9 cellular contexts compared by ENCODE assay signal in genomic region chr18:9095297-9096012, GRCh38. TPM values are rescaled to one million over a fixed set of nuclear protein-coding genes. Genes with fewer than 3 reads are reported as not detected.
DNase-seq lines count a peak whose midpoint lies in the region; ATAC-seq, FAIRE-seq and TF ChIP-seq lines count a peak whose summit lies in the region.
"Had no signal": no experiment of that assay in that cellular context is flagged by ENCODE, and none has a peak within 500 bp of the region (broad histone marks: within the 10 kb centered on the region; RNA-seq: fewer than 3 reads in every experiment).

No MANE protein-coding gene starts in this region.

- H3K9ac ChIP-seq in HepG2 (ENCODE audit: insufficient read depth, low read depth, low read length), result peak overlapping the region; percentile 87
- no peak overlapping the region for H3K9ac ChIP-seq in fibroblast of lung (ENCODE audit: insufficient read depth, low read length)

- H3K27ac ChIP-seq in HepG2 (ENCODE audit: extremely low read length, insufficient read depth, low read length) (peak overlapping the region; percentile 93), right lobe of liver (peak overlapping the region in 1 of 3 donors; percentile 37), fibroblast of lung (ENCODE audit: insufficient read depth, low read length) (peak overlapping the region; percentile 92), upper lobe of right lung (no peak overlapping the region)

- H3K27me3 ChIP-seq in HepG2 (ENCODE audit: control insufficient read depth in 1 of 2, insufficient read depth in 2 of 2, low read length in 2 of 2), result no peaks in the 10 kb centered on the region
- no peaks in the 10 kb centered on the region for H3K27me3 ChIP-seq in right lobe of liver
- H3K27me3 ChIP-seq in fibroblast of lung (ENCODE audit: control insufficient read depth, insufficient read depth, low read length), result no peaks in the 10 kb centered on the region
- no peaks in the 10 kb centered on the region for H3K27me3 ChIP-seq in upper lobe of right lung

- no peak for TF ChIP-seq CTCF in HepG2 (CRISPR knock-in tag; IDR thresholded peaks at IDR 0.05)
- no peak for TF ChIP-seq CTCF in right lobe of liver (IDR thresholded peaks at IDR 0.05)
- TF ChIP-seq CTCF in fibroblast of lung (conservative IDR thresholded peaks at IDR 0.05 in 1 of 2, IDR thresholded peaks at IDR 0.05 in 1 of 2; ENCODE audit: low read depth in 1 of 2, low read length in 2 of 2), result no peak
- no peak for TF ChIP-seq CTCF in upper lobe of right lung (IDR thresholded peaks at IDR 0.05)

- peak overlapping the region; percentile 77 for H3K4me2 ChIP-seq in HepG2 (ENCODE audit: low read depth, low read length)
- H3K4me2 ChIP-seq in fibroblast of lung (ENCODE audit: extremely low read depth, insufficient read depth, low read length), result peak overlapping the region; percentile 11

- H3K79me2 ChIP-seq in HepG2 (ENCODE audit: insufficient read depth, low read length) (no peaks in the 10 kb centered on the region), fibroblast of lung (ENCODE audit: control insufficient read depth, insufficient read depth, low read length) (no peaks in the 10 kb centered on the region)

- peak in 1 of 2 experiments; percentile 65; a peak in 2 of 4 replicates for TF ChIP-seq POLR2A in HepG2 (IDR thresholded peaks at IDR 0.05; ENCODE audit: insufficient read depth in 1 of 2, low read depth in 2 of 2, low read length in 2 of 2)
- TF ChIP-seq POLR2A in right lobe of liver (IDR thresholded peaks at IDR 0.05), result no peak

- 24% methylated on average over 9 of the region's 9 CpGs for WGBS in HepG2 (ENCODE audit: low lambda C conversion rate)
- 43% methylated on average over 7 of the region's 9 CpGs for WGBS in right lobe of liver (ENCODE audit: insufficient coverage, low coverage, low lambda C conversion rate, missing lambda C conversion rate)

- in situ Hi-C loops in HepG2 (cut with HindIII; ENCODE audit: extremely low pct_ligation_motif_present, low pct_unique_long_range_greater_than_20kb), result no loop called here

- CTCF ChIA-PET in HepG2 (lab: Yijun Ruan, JAX; ENCODE audit: low intra/inter-chr PET ratio, low total read pairs), result no interaction called here

- 0 out of 2 replicates have a peak, but pooled peaks have one; percentile 19 for TF ChIP-seq RAD21 in HepG2 (CRISPR knock-in tag; IDR thresholded peaks at IDR 0.05)

- FAIRE-seq in HepG2 (lab: Jason Lieb, UNC), result no peak
- FAIRE-seq: bronchial epithelial cell had no signal

- ATAC-seq in HepG2 (peak; percentile 51), right lobe of liver (no peak), HG03139 (IDR thresholded peaks at IDR 0.05; ENCODE audit: unreplicated experiment) (peak; percentile 86), upper lobe of right lung (peak; percentile 77)

- BruUV-seq in HepG2 (replicated peaks; lab: Mats Ljungman, UMichigan), result TSS peak; percentile 93

- H3K4me3 ChIP-seq in HepG2 (replicated peaks in 1 of 3; ENCODE audit: insufficient read depth in 1 of 3, low read depth in 2 of 3, low read length in 3 of 3), result peak overlapping the region in 2 of 3 experiments; percentile 26 to 52; a peak in 2 of 6 replicates
- H3K4me3 ChIP-seq in right lobe of liver, result no peak overlapping the region
- no peak overlapping the region for H3K4me3 ChIP-seq in fibroblast of lung (replicated peaks in 1 of 4; ENCODE audit: control extremely low read depth in 1 of 4, insufficient read depth in 1 of 4, low read depth in 3 of 4, low read length in 4 of 4)
- H3K4me3 ChIP-seq in upper lobe of right lung, result no peak overlapping the region

- TF ChIP-seq EP300 in HepG2 (IDR thresholded peaks at IDR 0.05; ENCODE audit: low read depth in 2 of 2, low read length in 2 of 2), result peak in 1 of 2 experiments; percentile 64; a peak in 2 of 4 replicates
- peak; percentile 72; the same call in 1 of the 2 replicates for TF ChIP-seq EP300 in HepG2 (CRISPR knock-in tag; IDR thresholded peaks at IDR 0.05; ENCODE audit: borderline replicate concordance)

- H4K20me1 ChIP-seq in HepG2 (ENCODE audit: insufficient read depth, low read length) (no peaks in the 10 kb centered on the region), fibroblast of lung (ENCODE audit: control insufficient read depth, extremely low read depth, insufficient read depth, low read length) (no peaks in the 10 kb centered on the region)

- H3K9me3 ChIP-seq in HepG2 (ENCODE audit: low read length) (no peaks in the 10 kb centered on the region), right lobe of liver (no peaks in the 10 kb centered on the region), fibroblast of lung (ENCODE audit: control insufficient read depth, insufficient read depth, low read depth, low read length) (no peaks in the 10 kb centered on the region), upper lobe of right lung (no peaks in the 10 kb centered on the region)

- H3K4me1 ChIP-seq in HepG2 (ENCODE audit: insufficient read depth, low read length), result peaks cover 64% of the 10 kb centered on the region
- H3K4me1 ChIP-seq in right lobe of liver, result peaks cover 0 to 31% (median 6%) of the 10 kb centered on the region in 4 donors
- H3K4me1 ChIP-seq in fibroblast of lung (ENCODE audit: control insufficient read depth, extremely low read depth, insufficient read depth, low read length), result peaks cover 12% of the 10 kb centered on the region
- peaks cover 4% of the 10 kb centered on the region for H3K4me1 ChIP-seq in upper lobe of right lung

- POLR2A ChIA-PET in HepG2 (lab: Yijun Ruan, JAX), result interaction anchor here (0.9 to 4.5 kb wide), 5 partner anchors 8 to 43 kb away, joined by 4 to 67 read pairs (median 6); partner anchors contain the start of genes ANKRD12 and NDUFV2

- intact Hi-C loops in HepG2 (cut with micrococcal nuclease; ENCODE audit: unreplicated experiment) (no loop called here), right lobe of liver (cut with DNase I) (no loop called here), upper lobe of right lung (cut with DNase I) (no loop called here)

- DNase-seq in HepG2 (ENCODE audit: low spot score) (peak; percentile 87), right lobe of liver (no peak), fibroblast of lung (ENCODE audit: low read depth in 2 of 2) (peak; percentile 43 to 59), upper lobe of right lung (no peak), NCI-H82 treated with DMSO at 0.1 percent for 48 hours (lab: John Stamatoyannopoulos, UW; ENCODE audit: unreplicated experiment) (no peak), ureter (ENCODE audit: low spot score) (no peak)
- DNase-seq in activated CD4-positive, CD25-positive, alpha-beta regulatory T cell (lab: John Stamatoyannopoulos, UW), result peak in 3 of 4 experiments; percentile 4 to 28 (median 8)

- H3K36me3 ChIP-seq in HepG2 (replicated peaks in 1 of 2; ENCODE audit: control insufficient read depth in 1 of 2, insufficient read depth in 2 of 2, low read length in 2 of 2) (no peaks in the 10 kb centered on the region), right lobe of liver (no peaks in the 10 kb centered on the region), fibroblast of lung (ENCODE audit: control insufficient read depth, insufficient read depth, low read length) (no peaks in the 10 kb centered on the region), upper lobe of right lung (no peaks in the 10 kb centered on the region)

- H2AFZ ChIP-seq in HepG2 (ENCODE audit: low read length) (peak overlapping the region; percentile 47), fibroblast of lung (ENCODE audit: low read length) (peak overlapping the region; percentile 26)

RNA-seq across cellular contexts. Expression of gene NDUFV2, which starts 7.0 kb away (rescaled TPM):
- total RNA-seq in HepG2 (2016; rRNA removed; fragmentation: Illumina TruSeq; extraction: Trizol), result 299 and 369 TPM in 2 replicates
- total RNA-seq in HepG2 (2016; cell fraction: cytosol; rRNA removed; fragmentation: Illumina TruSeq; extraction: Trizol; ENCODE audit: low read depth), result 264 and 285 TPM in 2 replicates
- 309 and 377 TPM in 2 replicates for total RNA-seq in HepG2 (2016; cell fraction: insoluble cytoplasmic fraction; rRNA removed; fragmentation: Illumina TruSeq; extraction: Trizol)
- total RNA-seq in HepG2 (2016; cell fraction: membrane; rRNA removed; fragmentation: Illumina TruSeq; extraction: Trizol), result 307 and 313 TPM in 2 replicates
- total RNA-seq in HepG2 (2016; cell fraction: nucleus; rRNA removed; fragmentation: Illumina TruSeq; extraction: Trizol), result 175 and 186 TPM in 2 replicates
- polyA plus RNA-seq in HepG2 (2011; rRNA removed), result 179 and 216 TPM in 2 replicates
- polyA plus RNA-seq in HepG2 (2011; cell fraction: cytosol; rRNA removed), result 94.3 and 126 TPM in 2 replicates
- 54.4 and 62.6 TPM in 2 replicates for polyA plus RNA-seq in HepG2 (2011; cell fraction: nucleus; rRNA removed)
- polyA plus RNA-seq in HepG2 (2012), result 148 and 182 TPM in 2 replicates
- 325 and 381 TPM in 2 replicates for polyA plus RNA-seq in HepG2 (2016; cell fraction: cytosol; fragmentation: Illumina TruSeq; extraction: Trizol; ENCODE audit: low read depth)
- polyA plus RNA-seq in HepG2 (2016; cell fraction: insoluble cytoplasmic fraction; fragmentation: Illumina TruSeq; extraction: Trizol; ENCODE audit: low read depth), result 331 and 354 TPM in 2 replicates
- polyA plus RNA-seq in HepG2 (2016; cell fraction: membrane; fragmentation: Illumina TruSeq; extraction: Trizol; ENCODE audit: low read depth), result 233 and 259 TPM in 2 replicates
- polyA plus RNA-seq in HepG2 (2016; cell fraction: nucleus; fragmentation: Illumina TruSeq; extraction: Trizol; ENCODE audit: insufficient read depth, low read depth), result 182 and 183 TPM in 2 replicates
- 35.8 and 38.7 TPM in 2 replicates for polyA minus RNA-seq in HepG2 (2011; rRNA and poly(A)+ RNA removed; ENCODE audit: low replicate concordance)
- 26.0 and 35.7 TPM in 2 replicates for polyA minus RNA-seq in HepG2 (2011; cell fraction: cytosol; rRNA and poly(A)+ RNA removed)
- polyA minus RNA-seq in HepG2 (2011; cell fraction: nucleus; rRNA and poly(A)+ RNA removed), result 279 and 305 TPM in 2 replicates
- total RNA-seq in right lobe of liver, result 100 to 1,000 TPM; 164 to 236 (median 183) TPM
- 89.6 and 97.3 TPM in 2 replicates for total RNA-seq in fibroblast of lung
- polyA plus RNA-seq in fibroblast of lung, result 128 and 133 TPM in 2 replicates
- 156 and 174 TPM in 2 replicates for polyA plus RNA-seq in fibroblast of lung (2012)
- polyA minus RNA-seq in fibroblast of lung (ENCODE audit: low replicate concordance), result 6.8 and 9.9 TPM in 2 replicates
- 106 TPM for total RNA-seq in upper lobe of right lung
- total RNA-seq in ureter, result 137 TPM

RNA-seq across cellular contexts. Expression of gene ANKRD12, which starts 41.1 kb away (rescaled TPM):
- total RNA-seq in HepG2 (2016; rRNA removed; fragmentation: Illumina TruSeq; extraction: Trizol), result 16.8 and 23.2 TPM in 2 replicates
- total RNA-seq in HepG2 (2016; cell fraction: cytosol; rRNA removed; fragmentation: Illumina TruSeq; extraction: Trizol; ENCODE audit: low read depth), result 185 and 208 TPM in 2 replicates
- total RNA-seq in HepG2 (2016; cell fraction: insoluble cytoplasmic fraction; rRNA removed; fragmentation: Illumina TruSeq; extraction: Trizol), result 13.8 and 24.0 TPM in 2 replicates
- 82.6 and 97.9 TPM in 2 replicates for total RNA-seq in HepG2 (2016; cell fraction: membrane; rRNA removed; fragmentation: Illumina TruSeq; extraction: Trizol)
- total RNA-seq in HepG2 (2016; cell fraction: nucleus; rRNA removed; fragmentation: Illumina TruSeq; extraction: Trizol), result 25.9 and 32.4 TPM in 2 replicates
- polyA plus RNA-seq in HepG2 (2011; rRNA removed), result 5.0 and 6.0 TPM in 2 replicates
- polyA plus RNA-seq in HepG2 (2011; cell fraction: cytosol; rRNA removed), result 1.1 and 3.2 TPM in 2 replicates
- 11.1 and 12.2 TPM in 2 replicates for polyA plus RNA-seq in HepG2 (2011; cell fraction: nucleus; rRNA removed)
- polyA plus RNA-seq in HepG2 (2012), result 12.0 and 13.7 TPM in 2 replicates
- polyA plus RNA-seq in HepG2 (2016; cell fraction: cytosol; fragmentation: Illumina TruSeq; extraction: Trizol; ENCODE audit: low read depth), result 0.16 and 0.49 TPM in 2 replicates
- 6.2 and 6.3 TPM in 2 replicates for polyA plus RNA-seq in HepG2 (2016; cell fraction: insoluble cytoplasmic fraction; fragmentation: Illumina TruSeq; extraction: Trizol; ENCODE audit: low read depth)
- 0.37 and 0.38 TPM in 2 replicates for polyA plus RNA-seq in HepG2 (2016; cell fraction: membrane; fragmentation: Illumina TruSeq; extraction: Trizol; ENCODE audit: low read depth)
- 22.3 and 24.5 TPM in 2 replicates for polyA plus RNA-seq in HepG2 (2016; cell fraction: nucleus; fragmentation: Illumina TruSeq; extraction: Trizol; ENCODE audit: insufficient read depth, low read depth)
- polyA minus RNA-seq in HepG2 (2011; rRNA and poly(A)+ RNA removed; ENCODE audit: low replicate concordance), result 17.9 and 18.3 TPM in 2 replicates
- 40.9 and 44.7 TPM in 2 replicates for polyA minus RNA-seq in HepG2 (2011; cell fraction: cytosol; rRNA and poly(A)+ RNA removed)
- 80.1 and 85.7 TPM in 2 replicates for polyA minus RNA-seq in HepG2 (2011; cell fraction: nucleus; rRNA and poly(A)+ RNA removed)
- 10 to 100 TPM; 12.3 to 38.7 (median 21.4) TPM for total RNA-seq in right lobe of liver
- total RNA-seq in fibroblast of lung, result 53.3 and 62.7 TPM in 2 replicates
- 8.7 and 13.0 TPM in 2 replicates for polyA plus RNA-seq in fibroblast of lung
- 15.6 and 24.8 TPM in 2 replicates for polyA plus RNA-seq in fibroblast of lung (2012)
- polyA minus RNA-seq in fibroblast of lung (ENCODE audit: low replicate concordance), result 1.3 and 6.7 TPM in 2 replicates
- total RNA-seq in upper lobe of right lung, result 74.2 TPM
- 91.7 TPM for total RNA-seq in ureter

Comparison
In these comparisons a context has a peak if more than half of its experiments do, and no peak if none do; other contexts are left out.
1. ATAC-seq: peak in HepG2 (single experiment), HG03139 (single experiment) and upper lobe of right lung (single experiment); none in right lobe of liver (0 of 4).
2. DNase-seq: peak in HepG2 (single experiment), activated CD4-positive, CD25-positive, alpha-beta regulatory T cell (3 of 4) and fibroblast of lung (2 of 2); none in right lobe of liver (0 of 3), upper lobe of right lung (single experiment), NCI-H82 treated with DMSO at 0.1 percent for 48 hours (single experiment) and ureter (single experiment).
3. H3K4me3 ChIP-seq: peak in HepG2 (2 of 3); none in right lobe of liver (0 of 3), fibroblast of lung (0 of 4) and upper lobe of right lung (single experiment).